21 cellular contexts compared by ENCODE assay signal in genomic region chr2:88824951-88825350, GRCh38.
DNase-seq lines count a peak whose midpoint lies in the region; ATAC-seq, FAIRE-seq and TF ChIP-seq lines count a peak whose summit lies in the region.
"Had no signal": no experiment of that assay in that cellular context is flagged by ENCODE, and none has a peak within 500 bp of the region (broad histone marks: within the 10 kb centered on the region; RNA-seq: fewer than 3 reads in every experiment).

No MANE protein-coding gene starts in this region.

- in situ Hi-C loops in G401 (cut with HindIII; ENCODE audit: low sequenced_read_pairs): no loop called here

- intact Hi-C loops in Calu3 (cut with micrococcal nuclease; ENCODE audit: unreplicated experiment): no loop called here

- no peak overlapping the region for H3K4me3 Mint-ChIP-seq in Calu3 (ENCODE audit: low read depth, unreplicated experiment)
- H3K4me3 Mint-ChIP-seq in type B pancreatic cell: no peak overlapping the region
- no peak overlapping the region for H3K4me3 Mint-ChIP-seq in activated T-cell treated with anti-CD3 and anti-CD28 coated beads, Interleukin-2, amount 50 U/mL, for 4 hours
- H3K4me3 Mint-ChIP-seq: CD14-positive monocyte; CD4-positive, alpha-beta memory T cell; GM23338 had no signal

- no peaks in the 10 kb centered on the region for H3K36me3 Mint-ChIP-seq in Calu3 (ENCODE audit: insufficient read depth, unreplicated experiment)
- no peaks in the 10 kb centered on the region for H3K36me3 Mint-ChIP-seq in type B pancreatic cell
- no peaks in the 10 kb centered on the region for H3K36me3 Mint-ChIP-seq in activated T-cell treated with anti-CD3 and anti-CD28 coated beads, Interleukin-2, amount 50 U/mL, for 4 hours (ENCODE audit: insufficient read depth)
- H3K36me3 Mint-ChIP-seq: CD14-positive monocyte; CD4-positive, alpha-beta memory T cell had no signal

- no TSS peak for BruUV-seq in Calu3 (replicated peaks; lab: Mats Ljungman, UMichigan)

- H3K9me3 Mint-ChIP-seq in Calu3 (ENCODE audit: low read depth, unreplicated experiment) (no peaks in the 10 kb centered on the region), type B pancreatic cell (peaks cover 4% of the 10 kb centered on the region)
- no peaks in the 10 kb centered on the region for H3K9me3 Mint-ChIP-seq in activated T-cell treated with anti-CD3 and anti-CD28 coated beads, Interleukin-2, amount 50 U/mL, for 4 hours
- H3K9me3 Mint-ChIP-seq: CD14-positive monocyte had no signal

- TF ChIP-seq CTCF in Calu3 (IDR thresholded peaks at IDR 0.05; ENCODE audit: unreplicated experiment): no peak
- TF ChIP-seq CTCF in bronchial epithelial cell (IDR thresholded peaks at IDR 0.05; ENCODE audit: insufficient read depth, low read length, severe bottlenecking): no peak
- no peak for TF ChIP-seq CTCF in type B pancreatic cell (conservative IDR thresholded peaks at IDR 0.05)

- DNase-seq in Calu3 (peak; percentile 8), bronchial epithelial cell (ENCODE audit: low read depth) (peak; percentile 27), type B pancreatic cell (ENCODE audit: extremely low spot score, unreplicated experiment) (no peak), G401 (ENCODE audit: low spot score) (no peak)
- no peak for DNase-seq in activated T-cell treated with anti-CD3 and anti-CD28 coated beads, Interleukin-2, amount 50 U/mL, for 4 hours
- DNase-seq: 8988T; CD4-positive, alpha-beta memory T cell; DMS53; DND-41; EL; HCEC 1CT; IMR-90 had no signal

- H3K4me1 Mint-ChIP-seq in Calu3 (ENCODE audit: low read depth, unreplicated experiment) (no peaks in the 10 kb centered on the region), type B pancreatic cell (ENCODE audit: unreplicated experiment) (no peaks in the 10 kb centered on the region)
- no peaks in the 10 kb centered on the region for H3K4me1 Mint-ChIP-seq in activated T-cell treated with anti-CD3 and anti-CD28 coated beads, Interleukin-2, amount 50 U/mL, for 4 hours (ENCODE audit: low read depth)
- H3K4me1 Mint-ChIP-seq: CD14-positive monocyte; CD4-positive, alpha-beta memory T cell; GM23338 had no signal

- H3K4me3 ChIP-seq in bronchial epithelial cell (ENCODE audit: low read depth, low read length): no peak overlapping the region
- H3K4me3 ChIP-seq: BLaER1, GM23338 had no signal

- FAIRE-seq in bronchial epithelial cell (lab: Jason Lieb, UNC): no peak
- FAIRE-seq: G401.6, GM12891, H54, HTR-8/SVneo had no signal

- no peak overlapping the region for H3K27ac Mint-ChIP-seq in Calu3 (ENCODE audit: unreplicated experiment)
- peak overlapping the region; percentile 85 for H3K27ac Mint-ChIP-seq in type B pancreatic cell
- H3K27ac Mint-ChIP-seq: CD14-positive monocyte, GM23338 had no signal

- H3K27me3 Mint-ChIP-seq in Calu3 (ENCODE audit: unreplicated experiment) (peaks cover 81% of the 10 kb centered on the region), type B pancreatic cell (no peaks in the 10 kb centered on the region)
- H3K27me3 Mint-ChIP-seq in activated T-cell treated with anti-CD3 and anti-CD28 coated beads, Interleukin-2, amount 50 U/mL, for 4 hours (ENCODE audit: low read depth): peaks cover 6% of the 10 kb centered on the region

- no peaks in the 10 kb centered on the region for H3K36me3 ChIP-seq in bronchial epithelial cell (ENCODE audit: control insufficient read depth, insufficient read depth, low read length)
- H3K36me3 ChIP-seq: BLaER1 had no signal

- ATAC-seq in esophagus mucosa: peak; percentile 98
- ATAC-seq in activated T-cell treated with anti-CD3 and anti-CD28 coated beads, Interleukin-2, amount 50 U/mL, for 4 hours: no peak
- ATAC-seq in GM18867 (IDR thresholded peaks at IDR 0.05; ENCODE audit: unreplicated experiment): no peak
- ATAC-seq: GM23338 had no signal

- CTCF ChIA-PET in Calu3 (lab: Charles Lee): no interaction called here

- no peaks in the 10 kb centered on the region for H3K27me3 ChIP-seq in bronchial epithelial cell (ENCODE audit: control insufficient read depth, insufficient read depth, low read length)

Comparison
In these comparisons a context has a peak if more than half of its experiments do, and no peak if none do; other contexts are left out.
1. DNase-seq: peak in Calu3 (single experiment) and bronchial epithelial cell (single experiment); none in type B pancreatic cell (single experiment), activated T-cell treated with anti-CD3 and anti-CD28 coated beads, Interleukin-2, amount 50 U/mL, for 4 hours (single experiment) and G401 (single experiment).